ENCODE assay signal across 30 cellular contexts in the genomic region with DNA sequence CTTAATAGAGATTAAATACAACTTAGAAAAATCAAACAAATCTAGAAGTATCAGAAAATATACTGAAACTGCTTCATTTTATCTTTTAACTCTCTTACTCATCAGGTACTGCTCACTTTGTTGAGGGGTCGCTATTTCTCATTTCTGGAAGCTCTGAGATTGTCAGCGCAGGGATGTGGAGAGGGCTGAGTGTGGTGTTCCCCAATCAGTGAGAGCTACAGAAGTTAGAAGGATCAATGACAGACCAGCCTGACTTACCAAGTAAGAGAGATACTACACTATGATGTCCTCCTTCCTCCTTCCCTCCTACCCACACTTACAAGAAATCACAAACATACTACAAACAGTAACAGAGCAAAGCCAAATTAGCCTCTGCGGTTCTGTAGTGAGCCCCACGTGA.
"Had no signal": no experiment of that assay in that cellular context is flagged by ENCODE, and none has a peak within 500 bp of the region (broad histone marks: within the 10 kb centered on the region; RNA-seq: fewer than 3 reads in every experiment).

No MANE protein-coding gene starts in this region.

- H3K36me3 ChIP-seq: colonic mucosa had no signal

- ATAC-seq: activated CD8-positive, alpha-beta T cell treated with anti-CD3 and anti-CD28 coated beads for 36 hours; gastroesophageal sphincter; heart right ventricle; T-helper 17 cell had no signal

- H3K27ac Mint-ChIP-seq: activated CD4-positive, alpha-beta T cell treated with anti-CD3 and anti-CD28 coated beads, Interleukin-2, amount 10 ng/mL, durations not matched to agents 7 days and 5 days; activated CD8-positive, alpha-beta T cell treated with anti-CD3 and anti-CD28 coated beads for 36 hours; activated naive CD8-positive, alpha-beta T cell; T-helper 17 cell had no signal

- FAIRE-seq: endometrium, endothelial cell of umbilical vein had no signal

- H3K27me3 Mint-ChIP-seq: activated CD4-positive, alpha-beta T cell treated with anti-CD3 and anti-CD28 coated beads, Interleukin-2, amount 10 ng/mL, durations not matched to agents 7 days and 5 days; activated CD8-positive, alpha-beta T cell treated with anti-CD3 and anti-CD28 coated beads for 36 hours; activated naive CD8-positive, alpha-beta T cell; brain; T-helper 17 cell had no signal

- H3K4me3 Mint-ChIP-seq: activated CD4-positive, alpha-beta T cell treated with anti-CD3 and anti-CD28 coated beads, Interleukin-2, amount 10 ng/mL, durations not matched to agents 7 days and 5 days; activated CD8-positive, alpha-beta T cell treated with anti-CD3 and anti-CD28 coated beads for 36 hours; activated naive CD8-positive, alpha-beta T cell; brain; T-helper 17 cell had no signal

- H3K27ac ChIP-seq: ascending aorta, breast epithelium, cardiac muscle cell, colonic mucosa, epithelial cell of prostate, esophagus squamous epithelium, gastroesophageal sphincter, heart right ventricle had no signal

- H3K4me3 ChIP-seq: ascending aorta, breast epithelium, cardiac muscle cell, colonic mucosa, esophagus squamous epithelium, gastroesophageal sphincter, heart right ventricle had no signal

- H3K27me3 ChIP-seq: ascending aorta, breast epithelium, cardiac muscle cell, colonic mucosa, esophagus squamous epithelium, gastroesophageal sphincter, heart right ventricle had no signal

- DNase-seq: activated CD4-positive, alpha-beta T cell treated with anti-CD3 and anti-CD28 coated beads for 4 hours; activated CD4-positive, alpha-beta T cell treated with anti-CD3 and anti-CD28 coated beads, Interleukin-2, amount 10 ng/mL, durations not matched to agents 7 days and 5 days; activated CD4-positive, alpha-beta T cell treated with anti-CD3 and anti-CD28 coated beads, Interleukin-2, amount 50 U/mL, for 4 hours; activated CD4-positive, CD25-positive, alpha-beta regulatory T cell; activated CD4-positive, CD25-positive, alpha-beta regulatory T cell treated with anti-CD3 and anti-CD28 coated beads, Interleukin-2, amount 50 U/mL, for 72 hours; activated CD8-positive, alpha-beta memory T cell treated with anti-CD3 and anti-CD28 coated beads for 24 hours; activated CD8-positive, alpha-beta T cell treated with anti-CD3 and anti-CD28 coated beads for 36 hours; activated gamma-delta T cell; activated naive CD4-positive, alpha-beta T cell; activated naive CD4-positive, alpha-beta T cell treated with anti-CD3 and anti-CD28 coated beads, Interleukin-2, amount 50 U/mL, for 16 hours; activated T-cell treated with anti-CD3 and anti-CD28 coated beads, Interleukin-2, amount 50 U/mL, for 1 hour; activated T-cell treated with anti-CD3 and anti-CD28 coated beads, Interleukin-2, amount 50 U/mL, for 48 hours; central memory CD4-positive, alpha-beta T cell; cerebellar nuclear complex; colonic mucosa; effector CD8-positive, alpha-beta T cell; esophagus squamous epithelium; foreskin melanocyte; heart right ventricle; T-helper 1 cell; T-helper 17 cell had no signal

- H3K4me1 ChIP-seq: ascending aorta, breast epithelium, colonic mucosa, gastroesophageal sphincter had no signal

- H3K9me3 Mint-ChIP-seq: activated CD4-positive, alpha-beta T cell treated with anti-CD3 and anti-CD28 coated beads, Interleukin-2, amount 10 ng/mL, durations not matched to agents 7 days and 5 days; activated CD8-positive, alpha-beta T cell treated with anti-CD3 and anti-CD28 coated beads for 36 hours had no signal

- H3K9me3 ChIP-seq: ascending aorta, breast epithelium, colonic mucosa, esophagus squamous epithelium had no signal
